In the genomic region with DNA sequence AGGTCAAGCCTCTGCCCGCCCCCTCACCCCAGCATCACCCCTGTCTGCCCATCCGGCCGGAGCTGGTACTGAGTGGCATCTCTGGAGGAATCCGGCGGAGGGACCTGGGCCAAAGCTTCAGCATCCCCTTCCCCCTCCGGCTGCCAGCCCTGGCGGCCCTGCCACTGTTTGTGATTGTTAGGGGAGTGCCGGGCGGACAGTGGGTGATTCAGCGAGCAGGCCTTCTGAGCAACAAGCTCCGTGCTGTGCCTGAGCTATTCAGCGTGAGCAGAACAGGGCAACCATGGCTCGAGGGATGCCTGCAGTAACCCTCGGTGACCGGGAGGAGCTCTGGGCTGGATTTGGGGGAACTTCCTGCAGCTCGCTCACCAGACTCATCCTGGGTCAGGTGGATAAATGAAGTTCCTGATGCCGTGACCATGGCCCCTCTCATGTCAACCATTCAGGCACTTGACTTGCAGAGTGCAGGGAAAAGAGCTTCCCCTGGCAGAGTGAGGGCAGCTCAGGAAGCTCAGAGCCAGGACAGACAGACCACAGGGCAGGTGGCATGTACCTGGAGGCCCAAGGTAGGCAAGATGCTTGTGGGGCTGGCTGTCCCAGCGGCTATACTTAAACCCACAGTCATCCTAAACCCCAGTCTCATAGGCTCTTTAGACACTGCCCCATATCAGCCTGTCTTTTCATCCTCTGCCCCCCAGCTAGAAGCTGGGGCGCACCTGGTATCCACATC, we compare ENCODE assay signal across 11 cellular contexts. TPM values are rescaled to one million over a fixed set of nuclear protein-coding genes. Genes with fewer than 3 reads are reported as not detected.
DNase-seq lines count a peak whose midpoint lies in the region; ATAC-seq and TF ChIP-seq lines count a peak whose summit lies in the region.
"Had no signal": no experiment of that assay in that cellular context is flagged by ENCODE, and none has a peak within 500 bp of the region (broad histone marks: within the 10 kb centered on the region; RNA-seq: fewer than 3 reads in every experiment).

No MANE protein-coding gene starts in this region.

- no peak overlapping the region for H3K27ac ChIP-seq in OCI-LY7 (ENCODE audit: low read depth, low read length, poor library complexity, severe bottlenecking)
- H3K27ac ChIP-seq in body of pancreas: no peak overlapping the region
- no peak overlapping the region for H3K27ac ChIP-seq in CD4-positive, alpha-beta memory T cell (ENCODE audit: low read depth, low read length)

- H3K9me3 ChIP-seq in neuron (ENCODE audit: low read length) (peaks cover 9% of the 10 kb centered on the region), OCI-LY7 (ENCODE audit: low read length) (peaks cover 11% of the 10 kb centered on the region; the same call in 1 of the 2 replicates), body of pancreas (no peaks in the 10 kb centered on the region)
- H3K9me3 ChIP-seq in CD4-positive, alpha-beta memory T cell (ENCODE audit: control insufficient read depth in 1 of 2, low read length in 2 of 2): no peaks in the 10 kb centered on the region

- H3K27ac Mint-ChIP-seq in CD4-positive, alpha-beta memory T cell: no peak overlapping the region
- H3K27ac Mint-ChIP-seq: CD14-positive monocyte had no signal

- peaks cover 2 to 6% of the 10 kb centered on the region in 2 donors for H3K36me3 Mint-ChIP-seq in CD4-positive, alpha-beta memory T cell
- H3K36me3 Mint-ChIP-seq: CD14-positive monocyte had no signal

- no peaks in the 10 kb centered on the region for H3K36me3 ChIP-seq in neuron (ENCODE audit: insufficient read depth, low read length)
- H3K36me3 ChIP-seq in OCI-LY7 (ENCODE audit: insufficient read depth, low read length): no peaks in the 10 kb centered on the region
- H3K36me3 ChIP-seq in body of pancreas (replicated peaks in 1 of 2; ENCODE audit: insufficient read depth in 1 of 2, low read depth in 2 of 2): no peaks in the 10 kb centered on the region
- H3K36me3 ChIP-seq in CD4-positive, alpha-beta memory T cell (ENCODE audit: insufficient read depth, low read length): no peaks in the 10 kb centered on the region

- H3K4me1 Mint-ChIP-seq in CD4-positive, alpha-beta memory T cell: peaks cover 0 to 6% (median 3%) of the 10 kb centered on the region in 4 donors

- no peak overlapping the region for H3K4me3 ChIP-seq in neuron (ENCODE audit: low read length)
- no peak overlapping the region for H3K4me3 ChIP-seq in OCI-LY7 (ENCODE audit: low read depth, low read length, poor library complexity, severe bottlenecking)
- H3K4me3 ChIP-seq in body of pancreas: no peak overlapping the region
- no peak overlapping the region for H3K4me3 ChIP-seq in CD4-positive, alpha-beta memory T cell (ENCODE audit: low read length in 2 of 2)

- peaks cover 0 to 12% (median 8%) of the 10 kb centered on the region in 8 donors for H3K9me3 Mint-ChIP-seq in CD4-positive, alpha-beta memory T cell

- POLR2A ChIA-PET in OCI-LY7 (lab: Charles Lee): no interaction called here
- POLR2A ChIA-PET in CD4-positive, alpha-beta memory T cell (lab: Charles Lee; ENCODE audit: partially characterized antibody): no interaction called here

- no peak for ATAC-seq in body of pancreas

- DNase-seq in AG08396 (ENCODE audit: low spot score) (peak; percentile 88), NCI-H226 (peak; percentile 97), dermis blood vessel endothelial cell (peak; percentile 30), OCI-LY7 (ENCODE audit: low spot score) (no peak), body of pancreas (no peak), NCI-H69 (lab: John Stamatoyannopoulos, UW) (no peak)
- DNase-seq in CD4-positive, alpha-beta memory T cell: no peak
- DNase-seq: islet precursor cell had no signal

- H3K4me1 ChIP-seq in neuron (ENCODE audit: insufficient read depth, low read length) (peaks cover 5% of the 10 kb centered on the region), OCI-LY7 (ENCODE audit: insufficient read depth, low read length, poor library complexity, severe bottlenecking) (no peaks in the 10 kb centered on the region), body of pancreas (peaks cover 9% of the 10 kb centered on the region)
- peaks cover 2% of the 10 kb centered on the region for H3K4me1 ChIP-seq in CD4-positive, alpha-beta memory T cell (ENCODE audit: insufficient read depth, low read length)

- WGBS in body of pancreas, 2 donors: 80 to 97% methylated on average over 2 to 19 of the region's 19 CpGs

- intact Hi-C loops in OCI-LY7 (cut with micrococcal nuclease; ENCODE audit: unreplicated experiment) (no loop called here), body of pancreas (cut with DNase I) (no loop called here)
- intact Hi-C loops in CD4-positive, alpha-beta memory T cell (cut with micrococcal nuclease): no loop called here

- TF ChIP-seq CTCF in OCI-LY7 (conservative IDR thresholded peaks at IDR 0.05; ENCODE audit: low read length): no peak
- no peak for TF ChIP-seq CTCF in body of pancreas (IDR thresholded peaks at IDR 0.05)

- no peaks in the 10 kb centered on the region for H3K27me3 ChIP-seq in neuron (ENCODE audit: insufficient read depth, low read length)
- no peaks in the 10 kb centered on the region for H3K27me3 ChIP-seq in body of pancreas
- H3K27me3 ChIP-seq in CD4-positive, alpha-beta memory T cell (ENCODE audit: insufficient read depth, low read length): no peaks in the 10 kb centered on the region

- no TSS peak for BruUV-seq in OCI-LY7 (replicated peaks; lab: Mats Ljungman, UMichigan)

- H3K27me3 Mint-ChIP-seq in CD4-positive, alpha-beta memory T cell: peaks cover 0 to 4% of the 10 kb centered on the region in 2 donors

- H3K4me3 Mint-ChIP-seq in CD4-positive, alpha-beta memory T cell: no peak overlapping the region
- H3K4me3 Mint-ChIP-seq: CD14-positive monocyte had no signal

- H3K79me2 ChIP-seq in OCI-LY7 (ENCODE audit: insufficient read depth, low read depth, low read length): no peaks in the 10 kb centered on the region

- peak overlapping the region; percentile 4 for H2AFZ ChIP-seq in neuron (ENCODE audit: low read depth, low read length)
- H2AFZ ChIP-seq in OCI-LY7 (ENCODE audit: low read length): no peak overlapping the region

- H3K4me2 ChIP-seq in OCI-LY7 (ENCODE audit: low read length): no peak overlapping the region

- TF ChIP-seq POLR2A in body of pancreas (IDR thresholded peaks at IDR 0.05): no peak

- CTCF ChIA-PET in OCI-LY7 (lab: Charles Lee; ENCODE audit: unreplicated experiment): no interaction called here
- CTCF ChIA-PET in CD4-positive, alpha-beta memory T cell (lab: Charles Lee; ENCODE audit: partially characterized antibody): interaction anchor here (1.1 to 1.6 kb wide), 2 partner anchors 90 to 138 kb away, joined by 4 to 6 read pairs; no protein-coding TSS in a partner anchor

- H4K20me1 ChIP-seq in OCI-LY7 (ENCODE audit: insufficient read depth, low read length): no peaks in the 10 kb centered on the region

- H3K9me2 ChIP-seq in OCI-LY7 (ENCODE audit: insufficient read depth, low read length): no peaks in the 10 kb centered on the region

RNA-seq across cellular contexts. Expression of a gene that starts 24.3 kb away (rescaled TPM):
- total RNA-seq in dermis blood vessel endothelial cell: 21.8 and 35.3 TPM in 2 replicates
- total RNA-seq in OCI-LY7 (2014; rRNA removed; shearing (Covaris generic)): 7.3 and 8.0 TPM in 2 replicates
- 8.3 and 9.0 TPM in 2 replicates for total RNA-seq in OCI-LY7 (2022)
- 10 to 100 TPM; 10.9 to 16.8 TPM for total RNA-seq in body of pancreas
- 10 to 100 TPM; 37.5 to 40.6 TPM for total RNA-seq in CD4-positive, alpha-beta memory T cell
- 10 to 100 TPM; 12.5 to 20.9 TPM for polyA plus RNA-seq in CD4-positive, alpha-beta memory T cell

RNA-seq across cellular contexts. Expression of a gene that starts 49.6 kb away (rescaled TPM):
- total RNA-seq in dermis blood vessel endothelial cell (not detected in 2 replicates), OCI-LY7 (2022) (4.6 and 4.7 TPM in 2 replicates), body of pancreas (1 to 10 TPM; 3.3 to 5.4 TPM)
- total RNA-seq in OCI-LY7 (2014; rRNA removed; shearing (Covaris generic)): 0.73 TPM in 1 of 2 replicates, not detected in the other
- total RNA-seq in CD4-positive, alpha-beta memory T cell: under 1 TPM in 1 of 2 experiments, not detected in 1; 0.17 TPM
- polyA plus RNA-seq in CD4-positive, alpha-beta memory T cell: under 1 TPM in 1 of 2 donors, not detected in 1; 0.21 TPM
- total RNA-seq: cardiac septum had no signal
- polyA plus RNA-seq: CD14-positive monocyte had no signal

RNA-seq across cellular contexts. Expression of a gene that starts 58.3 kb away (rescaled TPM):
- total RNA-seq in dermis blood vessel endothelial cell (19.4 and 32.3 TPM in 2 replicates), OCI-LY7 (2022) (133 and 134 TPM in 2 replicates), body of pancreas (10 to 100 TPM; 10.5 to 12.2 TPM)
- total RNA-seq in OCI-LY7 (2014; rRNA removed; shearing (Covaris generic)): 56.3 and 79.7 TPM in 2 replicates
- total RNA-seq in CD4-positive, alpha-beta memory T cell: 10 to 100 TPM; 59.2 to 64.7 TPM
- polyA plus RNA-seq in CD4-positive, alpha-beta memory T cell: 10 to 100 TPM; 12.3 to 20.6 TPM

Comparison
In these comparisons a context has a peak if more than half of its experiments do, and no peak if none do; other contexts are left out.
1. DNase-seq: peak in AG08396 (single experiment), NCI-H226 (single experiment) and dermis blood vessel endothelial cell (single experiment); none in OCI-LY7 (single experiment), body of pancreas (0 of 4), CD4-positive, alpha-beta memory T cell (0 of 5) and NCI-H69 (single experiment).